8 cellular contexts compared by ENCODE assay signal in genomic region chr13:19959831-19960672, GRCh38. TPM values are rescaled to one million over a fixed set of nuclear protein-coding genes. Genes with fewer than 3 reads are reported as not detected.
DNase-seq lines count a peak whose midpoint lies in the region; ATAC-seq and TF ChIP-seq lines count a peak whose summit lies in the region.

No MANE protein-coding gene starts in this region.

- H3K4me3 Mint-ChIP-seq in activated naive CD8-positive, alpha-beta T cell treated with anti-CD3 and anti-CD28 coated beads, Interleukin-2, amount 10 ng/mL, durations not matched to agents 7 days and 5 days = peak overlapping the region; percentile 99

- H3K27me3 Mint-ChIP-seq in activated naive CD8-positive, alpha-beta T cell treated with anti-CD3 and anti-CD28 coated beads, Interleukin-2, amount 10 ng/mL, durations not matched to agents 7 days and 5 days = peaks cover 3% of the 10 kb centered on the region

- WGBS in trophoblast cell (ENCODE audit: extremely low coverage, insufficient coverage, insufficient read length) = no CpG with 5 or more reads among the region's 14 CpGs
- WGBS in transverse colon (ENCODE audit: low coverage in 1 of 2), 2 donors = 0 to 3% methylated on average over 3 to 14 of the region's 14 CpGs

- H3K9me3 ChIP-seq in cardiac muscle cell (ENCODE audit: low read depth) (no peaks in the 10 kb centered on the region), trophoblast cell (ENCODE audit: insufficient read depth, low read depth, low read length) (no peaks in the 10 kb centered on the region), transverse colon (no peaks in the 10 kb centered on the region)

- H4K91ac ChIP-seq in trophoblast cell (ENCODE audit: low read depth, low read length) = peak overlapping the region; percentile 42

- H3K36me3 Mint-ChIP-seq in activated naive CD8-positive, alpha-beta T cell treated with anti-CD3 and anti-CD28 coated beads, Interleukin-2, amount 10 ng/mL, durations not matched to agents 7 days and 5 days = peaks cover under 1% of the 10 kb centered on the region

- H3K79me1 ChIP-seq in trophoblast cell (ENCODE audit: low read length) = peaks cover 22% of the 10 kb centered on the region

- H3K27ac Mint-ChIP-seq in activated naive CD8-positive, alpha-beta T cell treated with anti-CD3 and anti-CD28 coated beads, Interleukin-2, amount 10 ng/mL, durations not matched to agents 7 days and 5 days = peak overlapping the region; percentile 99

- H3K14ac ChIP-seq in trophoblast cell (ENCODE audit: low read length) = peak overlapping the region; percentile 56

- H3K4me1 ChIP-seq in cardiac muscle cell (ENCODE audit: low read depth) (peaks cover 23% of the 10 kb centered on the region), trophoblast cell (ENCODE audit: control insufficient read depth in 1 of 2, insufficient read depth in 2 of 2, low read length in 2 of 2) (no peaks in the 10 kb centered on the region), transverse colon (peaks cover 20 to 61% (median 26%) of the 10 kb centered on the region in 4 donors)

- peak overlapping the region; percentile 95 for H3K9ac ChIP-seq in trophoblast cell (ENCODE audit: low read length)

- ATAC-seq in HG02623 (IDR thresholded peaks at IDR 0.05; ENCODE audit: unreplicated experiment) = peak; percentile 29
- ATAC-seq in activated naive CD8-positive, alpha-beta T cell treated with anti-CD3 and anti-CD28 coated beads, Interleukin-2, amount 10 ng/mL, durations not matched to agents 7 days and 5 days (ENCODE audit: low read depth) = peak; percentile 28

- intact Hi-C loops in transverse colon (cut with DNase I; ENCODE audit: low total_unique reads) = loop anchor here (5.0 kb wide), 1 partner anchor 98 kb away; the partner anchor contains the start of gene ZMYM5

- peaks cover 22% of the 10 kb centered on the region for H3K79me2 ChIP-seq in trophoblast cell (ENCODE audit: control insufficient read depth, insufficient read depth, low read length, poor library complexity)

- H3K4me1 Mint-ChIP-seq in activated naive CD8-positive, alpha-beta T cell treated with anti-CD3 and anti-CD28 coated beads, Interleukin-2, amount 10 ng/mL, durations not matched to agents 7 days and 5 days = peaks cover 21% of the 10 kb centered on the region

- peak overlapping the region; percentile 100 for H3K4me2 ChIP-seq in trophoblast cell (ENCODE audit: low read length)

- H3K36me3 ChIP-seq in cardiac muscle cell (peaks cover 25% of the 10 kb centered on the region), trophoblast cell (ENCODE audit: control insufficient read depth in 1 of 2, insufficient read depth in 2 of 2, low read length in 2 of 2) (peaks cover 6 to 8% of the 10 kb centered on the region in 2 experiments), transverse colon (no peaks in the 10 kb centered on the region)

- TF ChIP-seq CTCF in GM12865 (IDR thresholded peaks at IDR 0.05; ENCODE audit: insufficient read depth, low read depth, low read length, missing control alignments) (peak; percentile 78), cardiac muscle cell (IDR thresholded peaks at IDR 0.05; ENCODE audit: low read depth, low read length) (peak; percentile 84), transverse colon (IDR thresholded peaks at IDR 0.05) (peak; percentile 87 to 95 (median 93))

- peak overlapping the region; percentile 93 for H3K18ac ChIP-seq in trophoblast cell (ENCODE audit: low read length)

- H3K4me3 ChIP-seq in GM12865 (ENCODE audit: low read depth, low read length) = peak overlapping the region; percentile 79
- H3K4me3 ChIP-seq in cardiac muscle cell = peak overlapping the region; percentile 65
- H3K4me3 ChIP-seq in trophoblast cell (ENCODE audit: low read depth, low read length) = peak overlapping the region; percentile 88
- peak overlapping the region; percentile 88 to 99 (median 96) for H3K4me3 ChIP-seq in transverse colon

- H2BK5ac ChIP-seq in trophoblast cell (ENCODE audit: low read depth, low read length, poor library complexity) = peak overlapping the region; percentile 51

- peak overlapping the region; percentile 71 for H2AK5ac ChIP-seq in trophoblast cell (ENCODE audit: low read length)

- in situ Hi-C loops in transverse colon (cut with MboI; ENCODE audit: low pct_ligation_motif_present in 1 of 4, low pct_unique_long_range_greater_than_20kb in 1 of 4, low sequenced_read_pairs in 3 of 4) = no loop called here

- no peaks in the 10 kb centered on the region for H3K27me3 ChIP-seq in cardiac muscle cell
- H3K27me3 ChIP-seq in trophoblast cell (ENCODE audit: insufficient read depth, low read length) = no peaks in the 10 kb centered on the region
- no peaks in the 10 kb centered on the region for H3K27me3 ChIP-seq in transverse colon

- no peak overlapping the region for H2BK12ac ChIP-seq in trophoblast cell (ENCODE audit: low read length)

- H4K12ac ChIP-seq in trophoblast cell (ENCODE audit: low read depth, low read length) = peak overlapping the region; percentile 81

- peak; percentile 51 for TF ChIP-seq POLR2A in transverse colon (IDR thresholded peaks at IDR 0.05)

- H3K4ac ChIP-seq in trophoblast cell (ENCODE audit: low read depth, low read length) = peak overlapping the region; percentile 89

- DNase-seq in GM12865 (ENCODE audit: low read depth) (peak; percentile 95), NCI-H1105 (lab: John Stamatoyannopoulos, UW) (peak; percentile 72), SKM-1 treated with dmso at 0.1 percent for 144 hours (lab: John Stamatoyannopoulos, UW; ENCODE audit: unreplicated experiment) (peak; percentile 88), cardiac muscle cell (ENCODE audit: low read depth in 1 of 2, low spot score in 1 of 2) (peak; percentile 93), trophoblast cell (peak; percentile 87 to 94), transverse colon (peak; percentile 88)
- DNase-seq in activated naive CD8-positive, alpha-beta T cell treated with anti-CD3 and anti-CD28 coated beads, Interleukin-2, amount 10 ng/mL, durations not matched to agents 7 days and 5 days = peak; percentile 78

- H2AFZ ChIP-seq in trophoblast cell (ENCODE audit: insufficient read depth, low read length, poor library complexity) = peak overlapping the region; percentile 38

- H3K27ac ChIP-seq in cardiac muscle cell (peak overlapping the region; percentile 95), trophoblast cell (ENCODE audit: low read depth, low read length) (peak overlapping the region; percentile 92), transverse colon (peak overlapping the region; percentile 99 to 100 (median 100))

- POLR2A ChIA-PET in activated naive CD8-positive, alpha-beta T cell treated with anti-CD3 and anti-CD28 coated beads, Interleukin-2, amount 10 ng/mL, durations not matched to agents 7 days and 5 days (lab: Charles Lee) = interaction anchor here (0.6 to 1.2 kb wide), 5 partner anchors 10 to 201 kb away, joined by 3 to 9 read pairs (median 3); partner anchors contain the start of genes GJA3 and ZMYM5

- H3K9me3 Mint-ChIP-seq in activated naive CD8-positive, alpha-beta T cell treated with anti-CD3 and anti-CD28 coated beads, Interleukin-2, amount 10 ng/mL, durations not matched to agents 7 days and 5 days = no peaks in the 10 kb centered on the region

- no peak for TF ChIP-seq EP300 in transverse colon (IDR thresholded peaks at IDR 0.05; ENCODE audit: low read depth)

- peak overlapping the region; percentile 31 for H4K8ac ChIP-seq in trophoblast cell (ENCODE audit: low read depth, low read length)

- H2BK120ac ChIP-seq in trophoblast cell (ENCODE audit: insufficient read depth, low read length, poor library complexity) = peak overlapping the region; percentile 28

- no peak overlapping the region for H3K23ac ChIP-seq in trophoblast cell (ENCODE audit: low read length)

RNA-seq across cellular contexts. Expression of gene ZMYM2, which starts 1.5 kb away (rescaled TPM):
- total RNA-seq in activated naive CD8-positive, alpha-beta T cell treated with anti-CD3 and anti-CD28 coated beads, Interleukin-2, amount 10 ng/mL, durations not matched to agents 7 days and 5 days = 10 to 100 TPM; 82.8 to 92.0 TPM
- total RNA-seq in cardiac muscle cell = 53.9 and 82.1 TPM in 2 replicates
- polyA plus RNA-seq in cardiac muscle cell = 42.5 and 59.4 TPM in 2 replicates
- 49.9 and 52.6 TPM in 2 replicates for polyA plus RNA-seq in trophoblast cell (2013)
- 10 to 100 TPM; 33.4 to 91.1 (median 63.6) TPM for total RNA-seq in transverse colon

Comparison
In these comparisons a context has a peak if more than half of its experiments do, and no peak if none do; other contexts are left out.
1. Peak in every context shown above with its lines: DNase-seq, ATAC-seq, H3K4me3 ChIP-seq and H3K27ac ChIP-seq.